In genomic region chr5:151315998-151316597, GRCh38 we compare ENCODE assay signal across 8 cellular contexts. TPM values are rescaled to one million over a fixed set of nuclear protein-coding genes. Genes with fewer than 3 reads are reported as not detected.
DNase-seq lines count a peak whose midpoint lies in the region; ATAC-seq and TF ChIP-seq lines count a peak whose summit lies in the region.

No MANE protein-coding gene starts in this region.

- ATAC-seq in HG03432 (IDR thresholded peaks at IDR 0.05; ENCODE audit: unreplicated experiment) (peak; percentile 78), Panc1 (peak; percentile 90)

- H3K27me3 Mint-ChIP-seq in Calu3 (ENCODE audit: unreplicated experiment) (peaks cover 45% of the 10 kb centered on the region), glutamatergic neuron (ENCODE audit: unreplicated experiment) (no peaks in the 10 kb centered on the region), progenitor cell of endocrine pancreas (no peaks in the 10 kb centered on the region)

- no peaks in the 10 kb centered on the region for H3K4me1 ChIP-seq in Panc1 (ENCODE audit: control insufficient read depth, insufficient read depth, low read length)

- H3K27ac ChIP-seq in Panc1 (ENCODE audit: low read length), result no peak overlapping the region

- POLR2A ChIA-PET in Panc1 (lab: Charles Lee), result no interaction called here

- peak; percentile 92 for TF ChIP-seq CTCF in Calu3 (IDR thresholded peaks at IDR 0.05; ENCODE audit: unreplicated experiment)
- peak; percentile 94 for TF ChIP-seq CTCF in Panc1 (IDR thresholded peaks at IDR 0.05)
- TF ChIP-seq CTCF in glutamatergic neuron (IDR thresholded peaks at IDR 0.05; ENCODE audit: partially characterized antibody, unreplicated experiment), result peak; percentile 87
- TF ChIP-seq CTCF in progenitor cell of endocrine pancreas (IDR thresholded peaks at IDR 0.05; ENCODE audit: unreplicated experiment), result peak; percentile 90

- H3K27me3 ChIP-seq in Panc1 (ENCODE audit: control insufficient read depth, insufficient read depth, low read length), result peaks cover 2% of the 10 kb centered on the region; the same call in 1 of the 2 replicates

- intact Hi-C loops in Calu3 (cut with micrococcal nuclease; ENCODE audit: unreplicated experiment) (loop anchor here (1.0 to 5.0 kb wide), 3 partner anchors 181 to 337 kb away; no protein-coding TSS in a partner anchor), Panc1 (cut with micrococcal nuclease; ENCODE audit: unreplicated experiment) (loop anchor here (5.0 to 10.0 kb wide), 2 partner anchors 189 to 336 kb away; no protein-coding TSS in a partner anchor)

- no peaks in the 10 kb centered on the region for H3K36me3 ChIP-seq in Panc1 (ENCODE audit: control insufficient read depth, insufficient read depth, low read length)

- DNase-seq in Calu3 (peak; percentile 88), GM19238 (ENCODE audit: insufficient read length, low spot score) (peak; percentile 66), Panc1 (ENCODE audit: low read depth, low spot score) (peak; percentile 58), glutamatergic neuron (peak; percentile 88), progenitor cell of endocrine pancreas (ENCODE audit: low spot score, unreplicated experiment) (peak; percentile 64)
- peak; percentile 29 for DNase-seq in activated effector memory CD4-positive, alpha-beta T cell treated with Interleukin-2 at 50 U/mL for 16 hours
- no peak for DNase-seq in effector CD8-positive, alpha-beta T cell (lab: John Stamatoyannopoulos, UW)

- no TSS peak for BruUV-seq in Calu3 (replicated peaks; lab: Mats Ljungman, UMichigan)
- BruUV-seq in Panc1 (replicated peaks; lab: Mats Ljungman, UMichigan), result no TSS peak

- H3K9me3 Mint-ChIP-seq in Calu3 (ENCODE audit: low read depth, unreplicated experiment) (no peaks in the 10 kb centered on the region), glutamatergic neuron (ENCODE audit: unreplicated experiment) (no peaks in the 10 kb centered on the region), progenitor cell of endocrine pancreas (ENCODE audit: low read depth) (peaks cover 4% of the 10 kb centered on the region)

- H3K4me3 Mint-ChIP-seq in Calu3 (ENCODE audit: low read depth, unreplicated experiment) (no peak overlapping the region), glutamatergic neuron (ENCODE audit: unreplicated experiment) (no peak overlapping the region), progenitor cell of endocrine pancreas (ENCODE audit: low read depth) (no peak overlapping the region)

- CTCF ChIA-PET in Calu3 (lab: Charles Lee) (interaction anchor here (0.6 to 1.7 kb wide), 18 partner anchors 11 to 1199 kb away, joined by 3 to 14 read pairs (median 4); partner anchors contain the start of genes ANXA6, CCDC69 and RBM22), Panc1 (lab: Charles Lee) (interaction anchor here (0.6 to 1.2 kb wide), 5 partner anchors 15 to 336 kb away, joined by 3 to 11 read pairs (median 6); partner anchors contain the start of gene GM2A)

- H3K27ac Mint-ChIP-seq in Calu3 (ENCODE audit: unreplicated experiment), result no peak overlapping the region
- H3K27ac Mint-ChIP-seq in glutamatergic neuron (ENCODE audit: unreplicated experiment), result no peak overlapping the region
- no peak overlapping the region for H3K27ac Mint-ChIP-seq in progenitor cell of endocrine pancreas

- no peak overlapping the region for H3K4me3 ChIP-seq in Panc1 (ENCODE audit: low read depth in 2 of 2, low read length in 2 of 2)

- H3K36me3 Mint-ChIP-seq in Calu3 (ENCODE audit: insufficient read depth, unreplicated experiment), result no peaks in the 10 kb centered on the region
- peaks cover 4% of the 10 kb centered on the region for H3K36me3 Mint-ChIP-seq in glutamatergic neuron (ENCODE audit: unreplicated experiment)
- H3K36me3 Mint-ChIP-seq in progenitor cell of endocrine pancreas (ENCODE audit: insufficient read depth), result no peaks in the 10 kb centered on the region

- H3K4me1 Mint-ChIP-seq in Calu3 (ENCODE audit: low read depth, unreplicated experiment) (no peaks in the 10 kb centered on the region), glutamatergic neuron (ENCODE audit: low read depth, unreplicated experiment) (peaks cover 5% of the 10 kb centered on the region), progenitor cell of endocrine pancreas (ENCODE audit: low read depth) (no peaks in the 10 kb centered on the region)

- in situ Hi-C loops in Panc1 (cut with HindIII; ENCODE audit: low pct_unique_long_range_greater_than_20kb, low sequenced_read_pairs), result no loop called here

- no peaks in the 10 kb centered on the region for H3K9me3 ChIP-seq in Panc1 (ENCODE audit: control insufficient read depth, insufficient read depth, low read depth, low read length)

RNA-seq across cellular contexts. Expression of gene SLC36A3, which starts 12.5 kb away (rescaled TPM):
- not detected in 2 replicates for total RNA-seq in Calu3 (2022)
- total RNA-seq in Panc1 (2021; ENCODE audit: unreplicated experiment), result not detected
- not detected for polyA plus RNA-seq in Panc1 (2012; ENCODE audit: insufficient read length)
- total RNA-seq in glutamatergic neuron (ENCODE audit: unreplicated experiment), result not detected
- total RNA-seq in progenitor cell of endocrine pancreas, result not detected in 2 replicates

RNA-seq across cellular contexts. Expression of gene SLC36A2, which starts 31.3 kb away (rescaled TPM):
- not detected in 2 replicates for total RNA-seq in Calu3 (2022)
- not detected for total RNA-seq in Panc1 (2021; ENCODE audit: unreplicated experiment)
- not detected for polyA plus RNA-seq in Panc1 (2012; ENCODE audit: insufficient read length)
- total RNA-seq in glutamatergic neuron (ENCODE audit: unreplicated experiment), result not detected
- total RNA-seq in progenitor cell of endocrine pancreas, result not detected in 2 replicates
